Comparison of ENCODE assay signal across 22 cellular contexts in the genomic region with DNA sequence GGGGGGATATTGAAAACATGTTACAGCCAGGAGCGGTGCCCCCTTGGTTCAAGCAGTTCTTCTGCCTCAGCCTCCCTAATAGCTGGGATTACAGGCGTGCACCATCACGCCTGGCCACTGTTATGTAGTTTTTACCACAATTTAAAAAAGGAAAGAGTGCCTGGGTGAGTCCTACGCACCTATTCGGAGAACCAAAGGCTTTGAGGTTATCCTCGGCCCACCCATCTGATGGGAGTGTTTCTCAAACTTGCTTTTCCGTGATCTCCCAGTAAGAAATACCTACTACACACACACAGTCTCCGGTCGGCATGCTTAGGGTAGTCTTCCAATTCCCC. TPM values are rescaled to one million over a fixed set of nuclear protein-coding genes. Genes with fewer than 3 reads are reported as not detected.
A peak's percentile ranks its signal among the peaks of the same experiment; 100 is the strongest.
DNase-seq lines count a peak whose midpoint lies in the region; ATAC-seq, FAIRE-seq and TF ChIP-seq lines count a peak whose summit lies in the region.
"Had no signal": no experiment of that assay in that cellular context is flagged by ENCODE, and none has a peak within 500 bp of the region (broad histone marks: within the 10 kb centered on the region; RNA-seq: fewer than 3 reads in every experiment).

No MANE protein-coding gene starts in this region.

- intact Hi-C loops in activated naive CD4-positive, alpha-beta T cell treated with anti-CD3 and anti-CD28 coated beads for 36 hours (cut with micrococcal nuclease) = no loop called here

- CTCF ChIA-PET in activated naive CD4-positive, alpha-beta T cell treated with anti-CD3 and anti-CD28 coated beads for 36 hours (lab: Charles Lee) = no interaction called here
- CTCF ChIA-PET in T-cell (lab: Charles Lee) = no interaction called here

- peaks cover 20% of the 10 kb centered on the region for H3K4me1 Mint-ChIP-seq in activated naive CD4-positive, alpha-beta T cell treated with anti-CD3 and anti-CD28 coated beads for 36 hours (ENCODE audit: low read depth)
- peaks cover 21 to 23% (median 22%) of the 10 kb centered on the region in 3 donors for H3K4me1 Mint-ChIP-seq in T-cell
- H3K4me1 Mint-ChIP-seq in chondrocyte (ENCODE audit: low read depth) = no peaks in the 10 kb centered on the region
- peaks cover 20% of the 10 kb centered on the region for H3K4me1 Mint-ChIP-seq in stimulated activated naive CD8-positive, alpha-beta T cell treated with anti-CD3 and anti-CD28 coated beads, Interleukin-15, Interleukin-2, amounts not matched to agents 100 ng/mL and 50 ng/mL, for 24 hours (ENCODE audit: low read depth)

- H3K4me1 ChIP-seq in foreskin keratinocyte = no peaks in the 10 kb centered on the region
- H3K4me1 ChIP-seq: left ventricle myocardium inferior, SJCRH30, thyroid gland had no signal

- peaks cover 14% of the 10 kb centered on the region for H3K36me3 Mint-ChIP-seq in activated naive CD4-positive, alpha-beta T cell treated with anti-CD3 and anti-CD28 coated beads for 36 hours (ENCODE audit: low read depth)
- peaks cover 13% of the 10 kb centered on the region for H3K36me3 Mint-ChIP-seq in T-cell
- H3K36me3 Mint-ChIP-seq in chondrocyte (ENCODE audit: low read depth) = peaks cover 18% of the 10 kb centered on the region
- peaks cover 26% of the 10 kb centered on the region for H3K36me3 Mint-ChIP-seq in stimulated activated naive CD8-positive, alpha-beta T cell treated with anti-CD3 and anti-CD28 coated beads, Interleukin-15, Interleukin-2, amounts not matched to agents 100 ng/mL and 50 ng/mL, for 24 hours (ENCODE audit: low read depth)

- H3K4me3 Mint-ChIP-seq in activated naive CD4-positive, alpha-beta T cell treated with anti-CD3 and anti-CD28 coated beads for 36 hours = peak overlapping the region; percentile 35
- H3K4me3 Mint-ChIP-seq in T-cell (peak overlapping the region; percentile 37 to 74 (median 71)), chondrocyte (ENCODE audit: unreplicated experiment) (no peak overlapping the region)
- peak overlapping the region; percentile 69 for H3K4me3 Mint-ChIP-seq in stimulated activated naive CD8-positive, alpha-beta T cell treated with anti-CD3 and anti-CD28 coated beads, Interleukin-15, Interleukin-2, amounts not matched to agents 100 ng/mL and 50 ng/mL, for 24 hours
- H3K4me3 Mint-ChIP-seq: WTC11 had no signal

- H3K27me3 ChIP-seq in foreskin keratinocyte = no peaks in the 10 kb centered on the region
- H3K27me3 ChIP-seq: heart left ventricle, SJCRH30, thyroid gland had no signal

- ATAC-seq in T-cell (replicated peaks in 1 of 4) (no peak), foreskin keratinocyte (no peak)
- ATAC-seq: mucosa of descending colon, WTC11 had no signal

- DNase-seq in activated naive CD4-positive, alpha-beta T cell treated with anti-CD3 and anti-CD28 coated beads for 36 hours = no peak
- DNase-seq in activated naive CD4-positive, alpha-beta T cell treated with anti-CD3 and anti-CD28 coated beads, Interleukin-2, amount 50 U/mL, for 16 hours = no peak
- DNase-seq in T-cell = no peak
- peak; percentile 46 for DNase-seq in chondrocyte (ENCODE audit: low spot score)
- no peak for DNase-seq in urothelium cell line (ENCODE audit: low spot score)
- DNase-seq in NCI-H1105 (lab: John Stamatoyannopoulos, UW) = no peak
- no peak for DNase-seq in foreskin keratinocyte
- DNase-seq: amniotic stem cell, COR-L47, heart left ventricle, IMR-90, left ventricle myocardium inferior, NCI-H187 treated with DMSO at 0.1 percent for 48 hours, NCI-H226, nucleus accumbens, retina, SJCRH30, thyroid gland had no signal

- H3K27me3 Mint-ChIP-seq in activated naive CD4-positive, alpha-beta T cell treated with anti-CD3 and anti-CD28 coated beads for 36 hours (ENCODE audit: low read depth) = no peaks in the 10 kb centered on the region
- H3K27me3 Mint-ChIP-seq in T-cell (no peaks in the 10 kb centered on the region), chondrocyte (ENCODE audit: low read depth) (no peaks in the 10 kb centered on the region)
- no peaks in the 10 kb centered on the region for H3K27me3 Mint-ChIP-seq in stimulated activated naive CD8-positive, alpha-beta T cell treated with anti-CD3 and anti-CD28 coated beads, Interleukin-15, Interleukin-2, amounts not matched to agents 100 ng/mL and 50 ng/mL, for 24 hours

- H3K9me3 Mint-ChIP-seq in activated naive CD4-positive, alpha-beta T cell treated with anti-CD3 and anti-CD28 coated beads for 36 hours = no peaks in the 10 kb centered on the region
- H3K9me3 Mint-ChIP-seq in T-cell (no peaks in the 10 kb centered on the region), chondrocyte (ENCODE audit: low read depth) (no peaks in the 10 kb centered on the region)
- H3K9me3 Mint-ChIP-seq in stimulated activated naive CD8-positive, alpha-beta T cell treated with anti-CD3 and anti-CD28 coated beads, Interleukin-15, Interleukin-2, amounts not matched to agents 100 ng/mL and 50 ng/mL, for 24 hours = no peaks in the 10 kb centered on the region
- H3K9me3 Mint-ChIP-seq: WTC11 had no signal

- peak overlapping the region; percentile 65 for H3K27ac Mint-ChIP-seq in activated naive CD4-positive, alpha-beta T cell treated with anti-CD3 and anti-CD28 coated beads for 36 hours
- H3K27ac Mint-ChIP-seq in T-cell (peak overlapping the region in 1 of 2 donors; percentile 18), chondrocyte (ENCODE audit: unreplicated experiment) (no peak overlapping the region)
- H3K27ac Mint-ChIP-seq in stimulated activated naive CD8-positive, alpha-beta T cell treated with anti-CD3 and anti-CD28 coated beads, Interleukin-15, Interleukin-2, amounts not matched to agents 100 ng/mL and 50 ng/mL, for 24 hours = peak overlapping the region; percentile 85
- H3K27ac Mint-ChIP-seq: WTC11 had no signal

- POLR2A ChIA-PET in T-cell (lab: Charles Lee) = no interaction called here

- no peak for FAIRE-seq in urothelium cell line (lab: Jason Lieb, UNC)
- FAIRE-seq: endometrium had no signal

- H3K27ac ChIP-seq in foreskin keratinocyte = no peak overlapping the region
- H3K27ac ChIP-seq: heart left ventricle, left ventricle myocardium inferior, SJCRH30, thyroid gland had no signal

- no peak for TF ChIP-seq CTCF in chondrocyte (IDR thresholded peaks at IDR 0.05)
- TF ChIP-seq CTCF in foreskin keratinocyte (conservative IDR thresholded peaks at IDR 0.05) = no peak

RNA-seq across cellular contexts. Expression of a gene that starts 4.2 kb away (rescaled TPM):
- total RNA-seq in activated naive CD4-positive, alpha-beta T cell treated with anti-CD3 and anti-CD28 coated beads for 36 hours = not detected
- total RNA-seq in T-cell (under 1 TPM in 4 of 5 donors, not detected in 1; 0.33 to 0.55 (median 0.47) TPM), chondrocyte (0.51 TPM in 1 of 3 replicates, not detected in the others), foreskin keratinocyte (0.07 TPM in 1 of 2 replicates, not detected in the other)
- 0.02 and 0.12 TPM in 2 replicates for polyA plus RNA-seq in foreskin keratinocyte
- total RNA-seq: IMR-90 had no signal

RNA-seq across cellular contexts. Expression of a gene that starts 20.6 kb away (rescaled TPM):
- total RNA-seq in activated naive CD4-positive, alpha-beta T cell treated with anti-CD3 and anti-CD28 coated beads for 36 hours = 1 to 10 TPM; 8.7 to 8.9 TPM
- total RNA-seq in T-cell (10 to 100 TPM; 12.4 to 35.8 (median 21.6) TPM), chondrocyte (9.7 to 13.7 TPM (median 11.1 TPM) in 3 replicates), foreskin keratinocyte (12.4 and 17.2 TPM in 2 replicates)
- 9.6 and 13.7 TPM in 2 replicates for polyA plus RNA-seq in foreskin keratinocyte

RNA-seq across cellular contexts. Expression of a gene that starts 33.4 kb away (rescaled TPM):
- total RNA-seq in activated naive CD4-positive, alpha-beta T cell treated with anti-CD3 and anti-CD28 coated beads for 36 hours = under 1 TPM; 0.88 to 0.89 TPM
- 1 to 10 TPM; 1.1 to 3.5 (median 2.0) TPM for total RNA-seq in T-cell
- 4.1 to 7.9 TPM (median 6.8 TPM) in 3 replicates for total RNA-seq in chondrocyte
- total RNA-seq in foreskin keratinocyte = 16.6 and 30.2 TPM in 2 replicates
- polyA plus RNA-seq in foreskin keratinocyte = 18.7 and 29.0 TPM in 2 replicates
